1 cellular context compared by ENCODE assay signal in the genomic region with DNA sequence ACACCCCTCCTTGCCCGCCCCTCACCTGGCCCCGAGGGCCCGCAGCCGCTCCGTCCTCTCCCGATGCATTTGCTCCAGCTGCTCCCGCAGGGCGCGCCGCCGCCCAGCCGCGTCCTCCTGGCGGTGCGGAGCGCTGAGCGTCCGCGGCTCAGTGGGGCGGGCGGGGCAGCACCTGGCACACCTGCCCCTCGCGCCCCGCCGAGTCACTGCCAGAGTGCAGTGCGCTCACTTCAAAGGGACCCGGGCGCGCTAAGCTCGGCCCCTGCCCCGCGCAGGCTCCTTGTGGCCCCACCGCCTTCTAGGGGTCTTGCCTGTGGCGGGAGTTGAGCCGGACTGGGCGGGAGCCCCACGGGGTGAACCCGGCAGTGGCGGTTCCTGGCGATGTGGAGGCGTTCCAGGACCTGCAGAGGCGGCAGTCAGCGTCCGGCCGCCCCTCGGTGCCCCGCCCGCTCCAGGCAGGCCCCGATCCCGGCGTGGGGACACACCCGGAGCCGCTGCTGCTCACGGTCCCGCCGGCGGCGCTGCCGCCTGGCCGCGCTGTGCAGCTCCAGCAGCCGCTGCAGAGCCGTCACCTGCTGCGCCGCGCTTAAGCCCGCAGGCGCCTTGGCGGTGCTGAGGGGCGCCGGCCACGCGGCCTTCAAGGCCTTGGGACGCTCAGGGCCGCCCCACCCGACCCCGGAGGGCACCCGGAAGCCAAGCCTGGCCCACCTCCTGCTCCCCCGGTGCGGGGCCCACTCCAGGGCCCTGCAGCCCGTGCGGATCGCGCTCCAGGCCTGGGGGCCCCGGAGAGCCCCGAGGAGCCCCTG.
TF ChIP-seq lines count a peak whose summit lies in the region.

No MANE protein-coding gene starts in this region.

TF ChIP-seq in HepG2, 621 proteins besides CTCF, POLR2A, EP300 and RAD21 (continued from another document and continues in another):
- TF ChIP-seq ZSCAN25 (CRISPR knock-in tag; IDR thresholded peaks at IDR 0.05): no peak
- no peak for TF ChIP-seq TCF12 (IDR thresholded peaks at IDR 0.05)
- peak; percentile 89 for TF ChIP-seq TCF12 (CRISPR knock-in tag; IDR thresholded peaks at IDR 0.05)
- TF ChIP-seq, protein P1, sequence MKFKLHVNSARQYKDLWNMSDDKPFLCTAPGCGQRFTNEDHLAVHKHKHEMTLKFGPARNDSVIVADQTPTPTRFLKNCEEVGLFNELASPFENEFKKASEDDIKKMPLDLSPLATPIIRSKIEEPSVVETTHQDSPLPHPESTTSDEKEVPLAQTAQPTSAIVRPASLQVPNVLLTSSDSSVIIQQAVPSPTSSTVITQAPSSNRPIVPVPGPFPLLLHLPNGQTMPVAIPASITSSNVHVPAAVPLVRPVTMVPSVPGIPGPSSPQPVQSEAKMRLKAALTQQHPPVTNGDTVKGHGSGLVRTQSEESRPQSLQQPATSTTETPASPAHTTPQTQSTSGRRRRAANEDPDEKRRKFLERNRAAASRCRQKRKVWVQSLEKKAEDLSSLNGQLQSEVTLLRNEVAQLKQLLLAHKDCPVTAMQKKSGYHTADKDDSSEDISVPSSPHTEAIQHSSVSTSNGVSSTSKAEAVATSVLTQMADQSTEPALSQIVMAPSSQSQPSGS (CRISPR knock-in tag; IDR thresholded peaks at IDR 0.05): no peak
- TF ChIP-seq FOSL2 (CRISPR knock-in tag; IDR thresholded peaks at IDR 0.05): no peak
- peak; percentile 43; the same call in 1 of the 2 replicates for TF ChIP-seq ZNF703 (CRISPR knock-in tag; IDR thresholded peaks at IDR 0.05; ENCODE audit: borderline replicate concordance)
- no peak for TF ChIP-seq SAFB2 (CRISPR knock-in tag; IDR thresholded peaks at IDR 0.05; ENCODE audit: borderline replicate concordance, low read depth)
- no peak for TF ChIP-seq ZKSCAN5 (CRISPR knock-in tag; IDR thresholded peaks at IDR 0.05)
- TF ChIP-seq RFXANK (CRISPR knock-in tag; IDR thresholded peaks at IDR 0.05): no peak
- TF ChIP-seq EED (CRISPR knock-in tag; IDR thresholded peaks at IDR 0.05): peak; percentile 73; the same call in 1 of the 2 replicates
- TF ChIP-seq GABPA (IDR thresholded peaks at IDR 0.05; ENCODE audit: low read depth, low read length): no peak
- TF ChIP-seq GABPA (CRISPR knock-in tag; IDR thresholded peaks at IDR 0.05; ENCODE audit: low read depth): no peak
- no peak for TF ChIP-seq CENPT (CRISPR knock-in tag; IDR thresholded peaks at IDR 0.05; ENCODE audit: low read depth)
- TF ChIP-seq ZBTB20 (CRISPR knock-in tag; IDR thresholded peaks at IDR 0.05; ENCODE audit: borderline replicate concordance, low read depth): no peak; the same call in 1 of the 2 replicates
- TF ChIP-seq BRD4 (CRISPR knock-in tag; IDR thresholded peaks at IDR 0.05): no peak
- no peak for TF ChIP-seq MBNL3 (CRISPR knock-in tag; conservative IDR thresholded peaks at IDR 0.05)
- TF ChIP-seq CBFB (CRISPR knock-in tag; IDR thresholded peaks at IDR 0.05): no peak
- TF ChIP-seq, protein P2, sequence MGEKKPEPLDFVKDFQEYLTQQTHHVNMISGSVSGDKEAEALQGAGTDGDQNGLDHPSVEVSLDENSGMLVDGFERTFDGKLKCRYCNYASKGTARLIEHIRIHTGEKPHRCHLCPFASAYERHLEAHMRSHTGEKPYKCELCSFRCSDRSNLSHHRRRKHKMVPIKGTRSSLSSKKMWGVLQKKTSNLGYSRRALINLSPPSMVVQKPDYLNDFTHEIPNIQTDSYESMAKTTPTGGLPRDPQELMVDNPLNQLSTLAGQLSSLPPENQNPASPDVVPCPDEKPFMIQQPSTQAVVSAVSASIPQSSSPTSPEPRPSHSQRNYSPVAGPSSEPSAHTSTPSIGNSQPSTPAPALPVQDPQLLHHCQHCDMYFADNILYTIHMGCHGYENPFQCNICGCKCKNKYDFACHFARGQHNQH (CRISPR knock-in tag; IDR thresholded peaks at IDR 0.05): no peak
- TF ChIP-seq ZNF33A (CRISPR knock-in tag; IDR thresholded peaks at IDR 0.05; ENCODE audit: borderline replicate concordance): no peak
- TF ChIP-seq RAD51 (IDR thresholded peaks at IDR 0.05; ENCODE audit: borderline replicate concordance): no peak
- TF ChIP-seq MED1 (CRISPR knock-in tag; IDR thresholded peaks at IDR 0.05): no peak
- TF ChIP-seq, protein P3, sequence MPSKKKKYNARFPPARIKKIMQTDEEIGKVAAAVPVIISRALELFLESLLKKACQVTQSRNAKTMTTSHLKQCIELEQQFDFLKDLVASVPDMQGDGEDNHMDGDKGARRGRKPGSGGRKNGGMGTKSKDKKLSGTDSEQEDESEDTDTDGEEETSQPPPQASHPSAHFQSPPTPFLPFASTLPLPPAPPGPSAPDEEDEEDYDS (CRISPR knock-in tag; IDR thresholded peaks at IDR 0.05): no peak
- no peak for TF ChIP-seq SSRP1 (CRISPR knock-in tag; IDR thresholded peaks at IDR 0.05)
- TF ChIP-seq SIX1 (CRISPR knock-in tag; IDR thresholded peaks at IDR 0.05; ENCODE audit: borderline replicate concordance): no peak
- TF ChIP-seq, protein P4, sequence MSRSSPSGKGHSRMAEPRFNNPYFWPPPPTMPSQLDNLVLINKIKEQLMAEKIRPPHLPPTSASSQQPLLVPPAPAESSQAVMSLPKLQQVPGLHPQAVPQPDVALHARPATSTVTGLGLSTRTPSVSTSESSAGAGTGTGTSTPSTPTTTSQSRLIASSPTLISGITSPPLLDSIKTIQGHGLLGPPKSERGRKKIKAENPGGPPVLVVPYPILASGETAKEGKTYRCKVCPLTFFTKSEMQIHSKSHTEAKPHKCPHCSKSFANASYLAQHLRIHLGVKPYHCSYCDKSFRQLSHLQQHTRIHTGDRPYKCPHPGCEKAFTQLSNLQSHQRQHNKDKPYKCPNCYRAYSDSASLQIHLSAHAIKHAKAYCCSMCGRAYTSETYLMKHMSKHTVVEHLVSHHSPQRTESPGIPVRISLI (CRISPR knock-in tag; IDR thresholded peaks at IDR 0.05; ENCODE audit: borderline replicate concordance): no peak
- no peak for TF ChIP-seq NR1H2 (CRISPR knock-in tag; IDR thresholded peaks at IDR 0.05; ENCODE audit: borderline replicate concordance, low read depth)
- TF ChIP-seq, protein P5, sequence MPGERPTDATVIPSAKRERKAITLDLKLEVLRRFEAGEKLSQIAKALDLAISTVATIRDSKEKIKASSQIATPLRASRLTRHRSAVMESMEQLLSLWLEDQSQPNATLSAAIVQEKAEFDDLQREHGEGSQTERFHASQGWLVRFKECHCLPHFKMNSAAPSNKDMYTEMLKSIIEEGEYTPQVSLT (CRISPR knock-in tag; IDR thresholded peaks at IDR 0.05; ENCODE audit: borderline replicate concordance, low read depth): no peak
- no peak for TF ChIP-seq NFYB (CRISPR knock-in tag; IDR thresholded peaks at IDR 0.05)
- TF ChIP-seq ZNF101 (CRISPR knock-in tag; IDR thresholded peaks at IDR 0.05; ENCODE audit: borderline replicate concordance, low read depth): no peak
- no peak for TF ChIP-seq ZNF432 (CRISPR knock-in tag; IDR thresholded peaks at IDR 0.05; ENCODE audit: borderline replicate concordance)
- TF ChIP-seq SMARCE1 (IDR thresholded peaks at IDR 0.05; ENCODE audit: borderline replicate concordance): no peak
- no peak for TF ChIP-seq TEAD3 (CRISPR knock-in tag; optimal IDR thresholded peaks at IDR 0.05; ENCODE audit: borderline replicate concordance)
- TF ChIP-seq KLF16 (CRISPR knock-in tag; IDR thresholded peaks at IDR 0.05): no peak
- TF ChIP-seq, protein P6, sequence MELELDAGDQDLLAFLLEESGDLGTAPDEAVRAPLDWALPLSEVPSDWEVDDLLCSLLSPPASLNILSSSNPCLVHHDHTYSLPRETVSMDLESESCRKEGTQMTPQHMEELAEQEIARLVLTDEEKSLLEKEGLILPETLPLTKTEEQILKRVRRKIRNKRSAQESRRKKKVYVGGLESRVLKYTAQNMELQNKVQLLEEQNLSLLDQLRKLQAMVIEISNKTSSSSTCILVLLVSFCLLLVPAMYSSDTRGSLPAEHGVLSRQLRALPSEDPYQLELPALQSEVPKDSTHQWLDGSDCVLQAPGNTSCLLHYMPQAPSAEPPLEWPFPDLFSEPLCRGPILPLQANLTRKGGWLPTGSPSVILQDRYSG (CRISPR knock-in tag; IDR thresholded peaks at IDR 0.05): no peak
- 0 out of 2 replicates have a peak, but pooled peaks have one; percentile 32 for TF ChIP-seq ARNTL (CRISPR knock-in tag; IDR thresholded peaks at IDR 0.05)
- TF ChIP-seq, protein P7, sequence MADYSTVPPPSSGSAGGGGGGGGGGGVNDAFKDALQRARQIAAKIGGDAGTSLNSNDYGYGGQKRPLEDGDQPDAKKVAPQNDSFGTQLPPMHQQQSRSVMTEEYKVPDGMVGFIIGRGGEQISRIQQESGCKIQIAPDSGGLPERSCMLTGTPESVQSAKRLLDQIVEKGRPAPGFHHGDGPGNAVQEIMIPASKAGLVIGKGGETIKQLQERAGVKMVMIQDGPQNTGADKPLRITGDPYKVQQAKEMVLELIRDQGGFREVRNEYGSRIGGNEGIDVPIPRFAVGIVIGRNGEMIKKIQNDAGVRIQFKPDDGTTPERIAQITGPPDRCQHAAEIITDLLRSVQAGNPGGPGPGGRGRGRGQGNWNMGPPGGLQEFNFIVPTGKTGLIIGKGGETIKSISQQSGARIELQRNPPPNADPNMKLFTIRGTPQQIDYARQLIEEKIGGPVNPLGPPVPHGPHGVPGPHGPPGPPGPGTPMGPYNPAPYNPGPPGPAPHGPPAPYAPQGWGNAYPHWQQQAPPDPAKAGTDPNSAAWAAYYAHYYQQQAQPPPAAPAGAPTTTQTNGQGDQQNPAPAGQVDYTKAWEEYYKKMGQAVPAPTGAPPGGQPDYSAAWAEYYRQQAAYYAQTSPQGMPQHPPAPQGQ (CRISPR knock-in tag; IDR thresholded peaks at IDR 0.05; ENCODE audit: borderline replicate concordance): no peak
- TF ChIP-seq ZNF761 (CRISPR knock-in tag; conservative IDR thresholded peaks at IDR 0.05): peak; percentile 74; the same call in 1 of the 2 replicates
- no peak for TF ChIP-seq FOXJ3 (CRISPR knock-in tag; IDR thresholded peaks at IDR 0.05; ENCODE audit: borderline replicate concordance)
- no peak for TF ChIP-seq ZNF747 (CRISPR knock-in tag; IDR thresholded peaks at IDR 0.05; ENCODE audit: borderline replicate concordance)
- TF ChIP-seq KAT8 (CRISPR knock-in tag; IDR thresholded peaks at IDR 0.05): no peak
- TF ChIP-seq ZNF484 (CRISPR knock-in tag; IDR thresholded peaks at IDR 0.05; ENCODE audit: borderline replicate concordance, low read depth): no peak
- TF ChIP-seq, protein P8, sequence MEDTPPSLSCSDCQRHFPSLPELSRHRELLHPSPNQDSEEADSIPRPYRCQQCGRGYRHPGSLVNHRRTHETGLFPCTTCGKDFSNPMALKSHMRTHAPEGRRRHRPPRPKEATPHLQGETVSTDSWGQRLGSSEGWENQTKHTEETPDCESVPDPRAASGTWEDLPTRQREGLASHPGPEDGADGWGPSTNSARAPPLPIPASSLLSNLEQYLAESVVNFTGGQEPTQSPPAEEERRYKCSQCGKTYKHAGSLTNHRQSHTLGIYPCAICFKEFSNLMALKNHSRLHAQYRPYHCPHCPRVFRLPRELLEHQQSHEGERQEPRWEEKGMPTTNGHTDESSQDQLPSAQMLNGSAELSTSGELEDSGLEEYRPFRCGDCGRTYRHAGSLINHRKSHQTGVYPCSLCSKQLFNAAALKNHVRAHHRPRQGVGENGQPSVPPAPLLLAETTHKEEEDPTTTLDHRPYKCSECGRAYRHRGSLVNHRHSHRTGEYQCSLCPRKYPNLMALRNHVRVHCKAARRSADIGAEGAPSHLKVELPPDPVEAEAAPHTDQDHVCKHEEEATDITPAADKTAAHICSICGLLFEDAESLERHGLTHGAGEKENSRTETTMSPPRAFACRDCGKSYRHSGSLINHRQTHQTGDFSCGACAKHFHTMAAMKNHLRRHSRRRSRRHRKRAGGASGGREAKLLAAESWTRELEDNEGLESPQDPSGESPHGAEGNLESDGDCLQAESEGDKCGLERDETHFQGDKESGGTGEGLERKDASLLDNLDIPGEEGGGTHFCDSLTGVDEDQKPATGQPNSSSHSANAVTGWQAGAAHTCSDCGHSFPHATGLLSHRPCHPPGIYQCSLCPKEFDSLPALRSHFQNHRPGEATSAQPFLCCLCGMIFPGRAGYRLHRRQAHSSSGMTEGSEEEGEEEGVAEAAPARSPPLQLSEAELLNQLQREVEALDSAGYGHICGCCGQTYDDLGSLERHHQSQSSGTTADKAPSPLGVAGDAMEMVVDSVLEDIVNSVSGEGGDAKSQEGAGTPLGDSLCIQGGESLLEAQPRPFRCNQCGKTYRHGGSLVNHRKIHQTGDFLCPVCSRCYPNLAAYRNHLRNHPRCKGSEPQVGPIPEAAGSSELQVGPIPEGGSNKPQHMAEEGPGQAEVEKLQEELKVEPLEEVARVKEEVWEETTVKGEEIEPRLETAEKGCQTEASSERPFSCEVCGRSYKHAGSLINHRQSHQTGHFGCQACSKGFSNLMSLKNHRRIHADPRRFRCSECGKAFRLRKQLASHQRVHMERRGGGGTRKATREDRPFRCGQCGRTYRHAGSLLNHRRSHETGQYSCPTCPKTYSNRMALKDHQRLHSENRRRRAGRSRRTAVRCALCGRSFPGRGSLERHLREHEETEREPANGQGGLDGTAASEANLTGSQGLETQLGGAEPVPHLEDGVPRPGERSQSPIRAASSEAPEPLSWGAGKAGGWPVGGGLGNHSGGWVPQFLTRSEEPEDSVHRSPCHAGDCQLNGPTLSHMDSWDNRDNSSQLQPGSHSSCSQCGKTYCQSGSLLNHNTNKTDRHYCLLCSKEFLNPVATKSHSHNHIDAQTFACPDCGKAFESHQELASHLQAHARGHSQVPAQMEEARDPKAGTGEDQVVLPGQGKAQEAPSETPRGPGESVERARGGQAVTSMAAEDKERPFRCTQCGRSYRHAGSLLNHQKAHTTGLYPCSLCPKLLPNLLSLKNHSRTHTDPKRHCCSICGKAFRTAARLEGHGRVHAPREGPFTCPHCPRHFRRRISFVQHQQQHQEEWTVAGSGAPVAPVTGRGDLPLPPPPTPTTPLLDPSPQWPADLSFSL (CRISPR knock-in tag; IDR thresholded peaks at IDR 0.05): no peak
- no peak for TF ChIP-seq XBP1 (CRISPR knock-in tag; IDR thresholded peaks at IDR 0.05)
- no peak for TF ChIP-seq ZNF383 (CRISPR knock-in tag; IDR thresholded peaks at IDR 0.05; ENCODE audit: borderline replicate concordance)
- TF ChIP-seq, protein P9, sequence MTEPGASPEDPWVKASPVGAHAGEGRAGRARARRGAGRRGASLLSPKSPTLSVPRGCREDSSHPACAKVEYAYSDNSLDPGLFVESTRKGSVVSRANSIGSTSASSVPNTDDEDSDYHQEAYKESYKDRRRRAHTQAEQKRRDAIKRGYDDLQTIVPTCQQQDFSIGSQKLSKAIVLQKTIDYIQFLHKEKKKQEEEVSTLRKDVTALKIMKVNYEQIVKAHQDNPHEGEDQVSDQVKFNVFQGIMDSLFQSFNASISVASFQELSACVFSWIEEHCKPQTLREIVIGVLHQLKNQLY (CRISPR knock-in tag; IDR thresholded peaks at IDR 0.05): no peak
- TF ChIP-seq HOXA9 (CRISPR knock-in tag; IDR thresholded peaks at IDR 0.05; ENCODE audit: borderline replicate concordance): 0 out of 2 replicates have a peak, but pooled peaks have one; percentile 37
- TF ChIP-seq RARA (CRISPR knock-in tag; IDR thresholded peaks at IDR 0.05): no peak
- no peak for TF ChIP-seq CBX2 (IDR thresholded peaks at IDR 0.05; ENCODE audit: low read depth, low read length)
- no peak for TF ChIP-seq CBX2 (CRISPR knock-in tag; IDR thresholded peaks at IDR 0.05; ENCODE audit: low read depth)
- TF ChIP-seq ISX (CRISPR knock-in tag; conservative IDR thresholded peaks at IDR 0.05): no peak
- TF ChIP-seq, protein P10, sequence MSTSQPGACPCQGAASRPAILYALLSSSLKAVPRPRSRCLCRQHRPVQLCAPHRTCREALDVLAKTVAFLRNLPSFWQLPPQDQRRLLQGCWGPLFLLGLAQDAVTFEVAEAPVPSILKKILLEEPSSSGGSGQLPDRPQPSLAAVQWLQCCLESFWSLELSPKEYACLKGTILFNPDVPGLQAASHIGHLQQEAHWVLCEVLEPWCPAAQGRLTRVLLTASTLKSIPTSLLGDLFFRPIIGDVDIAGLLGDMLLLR (CRISPR knock-in tag; IDR thresholded peaks at IDR 0.05): 0 out of 2 replicates have a peak, but pooled peaks have one; percentile 43
- no peak for TF ChIP-seq HOXA7 (CRISPR knock-in tag; IDR thresholded peaks at IDR 0.05)
